ENCODE assay signal across 17 cellular contexts in the genomic region with DNA sequence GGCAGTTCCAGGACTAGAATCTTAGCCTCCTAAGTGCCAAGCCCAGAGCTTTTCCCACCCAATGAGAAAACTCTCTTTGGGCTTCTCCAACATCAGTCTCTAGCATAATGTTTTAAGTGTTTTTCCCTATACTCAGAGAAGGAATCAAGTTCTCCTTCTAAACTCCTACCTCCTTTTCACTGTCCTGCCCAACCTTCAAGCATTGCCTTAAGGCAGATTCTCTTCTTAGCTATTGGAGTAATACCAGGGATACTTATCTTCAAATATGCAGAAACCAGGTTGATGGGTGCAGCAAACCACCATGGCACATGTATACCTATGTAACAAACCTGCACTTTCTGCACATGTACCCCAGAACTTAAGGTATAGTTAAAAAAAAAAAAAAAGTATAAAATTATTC.
DNase-seq lines count a peak whose midpoint lies in the region; ATAC-seq and TF ChIP-seq lines count a peak whose summit lies in the region.
"Had no signal": no experiment of that assay in that cellular context is flagged by ENCODE, and none has a peak within 500 bp of the region (broad histone marks: within the 10 kb centered on the region; RNA-seq: fewer than 3 reads in every experiment).

No MANE protein-coding gene starts in this region.

- H2BK120ac ChIP-seq in mesenchymal stem cell (ENCODE audit: low read depth, low read length): no peak overlapping the region

- H4K91ac ChIP-seq in mesenchymal stem cell (ENCODE audit: low read length): no peak overlapping the region

- H3K14ac ChIP-seq in mesenchymal stem cell (ENCODE audit: low read length in 2 of 2): no peak overlapping the region

- H2BK12ac ChIP-seq in mesenchymal stem cell (ENCODE audit: low read length in 2 of 2): no peak overlapping the region

- peak overlapping the region; percentile 78 for H2AK5ac ChIP-seq in mesenchymal stem cell (ENCODE audit: low read length, severe bottlenecking)

- H3K36me3 ChIP-seq in mesenchymal stem cell (ENCODE audit: control insufficient read depth in 1 of 2, insufficient read depth in 2 of 2, low read depth in 1 of 2, low read length in 2 of 2): no peaks in the 10 kb centered on the region
- no peaks in the 10 kb centered on the region for H3K36me3 ChIP-seq in parathyroid adenoma (ENCODE audit: control insufficient read depth, insufficient read depth, low read length)
- H3K36me3 ChIP-seq: BLaER1 had no signal

- no peaks in the 10 kb centered on the region for H3K79me2 ChIP-seq in parathyroid adenoma

- no peaks in the 10 kb centered on the region for H3K79me1 ChIP-seq in mesenchymal stem cell (replicated peaks; ENCODE audit: low read length, poor library complexity, severe bottlenecking)

- no peak overlapping the region for H3K18ac ChIP-seq in mesenchymal stem cell (ENCODE audit: low read depth in 1 of 2, low read length in 2 of 2)

- H3K4me2 ChIP-seq in mesenchymal stem cell (ENCODE audit: low read length, poor library complexity, severe bottlenecking): no peak overlapping the region
- no peak overlapping the region for H3K4me2 ChIP-seq in parathyroid adenoma (ENCODE audit: low read length)
- H3K4me2 ChIP-seq: BLaER1 had no signal

- H3K9me3 ChIP-seq in mesenchymal stem cell (ENCODE audit: control insufficient read depth, low read length) (no peaks in the 10 kb centered on the region), parathyroid adenoma (ENCODE audit: control insufficient read depth, low read length) (no peaks in the 10 kb centered on the region)
- H3K9me3 ChIP-seq: BLaER1 had no signal

- no peak overlapping the region for H3K4me3 ChIP-seq in mesenchymal stem cell (ENCODE audit: insufficient read depth in 1 of 2, low read depth in 1 of 2, low read length in 2 of 2)
- no peak overlapping the region for H3K4me3 ChIP-seq in parathyroid adenoma (ENCODE audit: low read depth, low read length)
- H3K4me3 ChIP-seq: BLaER1, GM23248 had no signal

- H2BK5ac ChIP-seq in mesenchymal stem cell (ENCODE audit: low read depth, low read length, poor library complexity, severe bottlenecking): no peak overlapping the region

- peaks cover 2% of the 10 kb centered on the region for H3K4me1 ChIP-seq in mesenchymal stem cell (ENCODE audit: control insufficient read depth, insufficient read depth, low read depth, low read length)
- H3K4me1 ChIP-seq in parathyroid adenoma: peaks cover 16% of the 10 kb centered on the region

- DNase-seq in NCI-H226 (peak; percentile 11), mesenchymal stem cell (no peak), GM19238 (ENCODE audit: insufficient read length, low spot score) (no peak), mucosa of gallbladder (ENCODE audit: low spot score) (no peak)
- DNase-seq: CD4-positive, alpha-beta T cell; CD8-positive, alpha-beta memory T cell; DMS 273 treated with DMSO at 0.1 percent for 48 hours; DMS79; EL; GDM1; GM23248; H9 had no signal

- H3K9ac ChIP-seq in mesenchymal stem cell (ENCODE audit: low read length) (no peak overlapping the region), parathyroid adenoma (no peak overlapping the region)
- H3K9ac ChIP-seq: BLaER1, GM23248 had no signal

- H2BK15ac ChIP-seq in mesenchymal stem cell (ENCODE audit: low read depth, poor library complexity, severe bottlenecking): no peak overlapping the region

- ATAC-seq in GM18519 (IDR thresholded peaks at IDR 0.05; ENCODE audit: low FRiP score, unreplicated experiment): no peak
- ATAC-seq: HCT116 had no signal

- H3K27me3 ChIP-seq in mesenchymal stem cell (ENCODE audit: control insufficient read depth in 1 of 2, insufficient read depth in 1 of 2, low read length in 2 of 2) (no peaks in the 10 kb centered on the region), parathyroid adenoma (ENCODE audit: control insufficient read depth, insufficient read depth, low read length) (no peaks in the 10 kb centered on the region)
- H3K27me3 ChIP-seq: BLaER1 had no signal

- H3K23ac ChIP-seq in mesenchymal stem cell (ENCODE audit: low read length in 2 of 2): no peak overlapping the region

- H3K4ac ChIP-seq in mesenchymal stem cell (ENCODE audit: low read depth in 1 of 2, low read length in 2 of 2): no peak overlapping the region

- TF ChIP-seq CTCF in parathyroid adenoma (IDR thresholded peaks at IDR 0.05): no peak

- no peak overlapping the region for H4K8ac ChIP-seq in mesenchymal stem cell (ENCODE audit: low read length)

- H3K27ac ChIP-seq in mesenchymal stem cell (ENCODE audit: low read length, poor library complexity, severe bottlenecking): no peak overlapping the region
- peak overlapping the region; percentile 8 for H3K27ac ChIP-seq in parathyroid adenoma
- H3K27ac ChIP-seq: BLaER1, C4-2B, GM23248 had no signal

- H2AFZ ChIP-seq in mesenchymal stem cell (ENCODE audit: low read depth, low read length): no peak overlapping the region
- H2AFZ ChIP-seq in parathyroid adenoma: peak overlapping the region; percentile 65
- H2AFZ ChIP-seq: GM23248 had no signal
